ENCODE assay signal across 11 cellular contexts in genomic region chr20:63008541-63009043, GRCh38. TPM values are rescaled to one million over a fixed set of nuclear protein-coding genes. Genes with fewer than 3 reads are reported as not detected.
A peak's percentile ranks its signal among the peaks of the same experiment; 100 is the strongest.
DNase-seq lines count a peak whose midpoint lies in the region; TF ChIP-seq lines count a peak whose summit lies in the region.
"Had no signal": no experiment of that assay in that cellular context is flagged by ENCODE, and none has a peak within 500 bp of the region (broad histone marks: within the 10 kb centered on the region; RNA-seq: fewer than 3 reads in every experiment).

No MANE protein-coding gene starts in this region.

- H3K27ac ChIP-seq in endodermal cell (ENCODE audit: low read depth, low read length) (no peak overlapping the region), smooth muscle cell (ENCODE audit: low read depth) (no peak overlapping the region)
- H3K27ac ChIP-seq: SJCRH30 had no signal

- CTCF ChIA-PET in activated CD4-positive, alpha-beta T cell treated with anti-CD3 and anti-CD28 coated beads, Interleukin-2, amount 10 ng/mL, durations not matched to agents 7 days and 5 days (lab: Charles Lee) = interaction anchor here (0.6 to 1.8 kb wide), 16 partner anchors 10 to 146 kb away, joined by 3 to 7 read pairs (median 4); partner anchors contain the start of genes GID8 and TCFL5

- H3K36me3 Mint-ChIP-seq in activated CD4-positive, alpha-beta T cell treated with anti-CD3 and anti-CD28 coated beads, Interleukin-2, amount 10 ng/mL, durations not matched to agents 7 days and 5 days (ENCODE audit: low read depth) = peaks cover 4% of the 10 kb centered on the region
- peaks cover 3% of the 10 kb centered on the region for H3K36me3 Mint-ChIP-seq in endodermal cell (ENCODE audit: low read depth)

- peaks cover 23% of the 10 kb centered on the region for H3K4me1 Mint-ChIP-seq in activated CD4-positive, alpha-beta T cell treated with anti-CD3 and anti-CD28 coated beads, Interleukin-2, amount 10 ng/mL, durations not matched to agents 7 days and 5 days
- peaks cover 3% of the 10 kb centered on the region for H3K4me1 Mint-ChIP-seq in endodermal cell

- intact Hi-C loops in lower leg skin (cut with DNase I; ENCODE audit: low total_unique reads) = loop anchor here (10.0 kb wide), 1 partner anchor 134 kb away; no protein-coding TSS in a partner anchor

- H3K4me3 ChIP-seq in Loucy (ENCODE audit: low read length, poor library complexity, severe bottlenecking) (peak overlapping the region; percentile 78), endodermal cell (ENCODE audit: low read length) (no peak overlapping the region), smooth muscle cell (peak overlapping the region; percentile 32), lower leg skin (ENCODE audit: low read depth, poor library complexity, severe bottlenecking) (no peak overlapping the region)
- H3K4me3 ChIP-seq: SJCRH30 had no signal

- H2AFZ ChIP-seq in Loucy (ENCODE audit: low read length) = no peak overlapping the region
- H2AFZ ChIP-seq in smooth muscle cell (ENCODE audit: low read depth) = no peak overlapping the region

- DNase-seq in activated CD4-positive, alpha-beta T cell treated with anti-CD3 and anti-CD28 coated beads, Interleukin-2, amount 10 ng/mL, durations not matched to agents 7 days and 5 days = no peak
- DNase-seq in activated CD4-positive, alpha-beta T cell treated with anti-CD3 and anti-CD28 coated beads for 48 hours = no peak
- peak; percentile 56 for DNase-seq in endodermal cell
- DNase-seq in smooth muscle cell (lab: John Stamatoyannopoulos, UW; ENCODE audit: unreplicated experiment) = no peak
- no peak for DNase-seq in lower leg skin (ENCODE audit: low spot score in 2 of 2)
- no peak for DNase-seq in HUDEP-2 (lab: John Stamatoyannopoulos, UW; ENCODE audit: unreplicated experiment in 76 of 76)
- DNase-seq in NCI-H146 (lab: John Stamatoyannopoulos, UW) = no peak
- DNase-seq: NCI-H446 treated with DMSO at 0.1 percent for 48 hours had no signal

- no peaks in the 10 kb centered on the region for H3F3A ChIP-seq in Loucy (ENCODE audit: low read depth)
- no peaks in the 10 kb centered on the region for H3F3A ChIP-seq in smooth muscle cell (ENCODE audit: low read depth)

- H3K9ac ChIP-seq in Loucy (ENCODE audit: low read depth, low read length, poor library complexity, severe bottlenecking) (peak overlapping the region; percentile 82), endodermal cell (ENCODE audit: extremely low read depth, low read length, poor library complexity, severe bottlenecking) (no peak overlapping the region), smooth muscle cell (ENCODE audit: low read depth) (no peak overlapping the region)

- H4K20me1 ChIP-seq in Loucy (ENCODE audit: insufficient read depth, low read length, poor library complexity, severe bottlenecking) (peaks cover 35% of the 10 kb centered on the region), smooth muscle cell (ENCODE audit: low read depth) (no peaks in the 10 kb centered on the region)

- peaks cover 5% of the 10 kb centered on the region for H3K9me3 ChIP-seq in Loucy (ENCODE audit: insufficient read depth, low read depth, low read length)
- H3K9me3 ChIP-seq in endodermal cell (ENCODE audit: control insufficient read depth, low read length) = peaks cover 12% of the 10 kb centered on the region
- H3K9me3 ChIP-seq in smooth muscle cell (replicated peaks; ENCODE audit: low read depth) = no peaks in the 10 kb centered on the region

- H3K4me1 ChIP-seq in Loucy (ENCODE audit: insufficient read depth, low read length, poor library complexity, severe bottlenecking) (peaks cover 42% of the 10 kb centered on the region), endodermal cell (ENCODE audit: control insufficient read depth, insufficient read depth, low read length) (peaks cover 3% of the 10 kb centered on the region), smooth muscle cell (ENCODE audit: low read depth) (no peaks in the 10 kb centered on the region)

- peak overlapping the region; percentile 62 for H3K27ac Mint-ChIP-seq in activated CD4-positive, alpha-beta T cell treated with anti-CD3 and anti-CD28 coated beads, Interleukin-2, amount 10 ng/mL, durations not matched to agents 7 days and 5 days
- no peak overlapping the region for H3K27ac Mint-ChIP-seq in endodermal cell

- no peaks in the 10 kb centered on the region for H3K9me2 ChIP-seq in Loucy (replicated peaks; ENCODE audit: low read depth, low read length)

- peaks cover 55% of the 10 kb centered on the region for H3K79me2 ChIP-seq in Loucy (ENCODE audit: insufficient read depth, low read length)
- no peaks in the 10 kb centered on the region for H3K79me2 ChIP-seq in smooth muscle cell (ENCODE audit: low read depth)

- TF ChIP-seq CTCF in Loucy (conservative IDR thresholded peaks at IDR 0.05; ENCODE audit: low read length) = no peak
- no peak for TF ChIP-seq CTCF in endodermal cell (conservative IDR thresholded peaks at IDR 0.05)
- TF ChIP-seq CTCF in smooth muscle cell (IDR thresholded peaks at IDR 0.05; ENCODE audit: borderline replicate concordance, insufficient read depth, poor library complexity, severe bottlenecking) = no peak
- TF ChIP-seq CTCF in lower leg skin (IDR thresholded peaks at IDR 0.05) = no peak

- POLR2A ChIA-PET in activated CD4-positive, alpha-beta T cell treated with anti-CD3 and anti-CD28 coated beads, Interleukin-2, amount 10 ng/mL, durations not matched to agents 7 days and 5 days (lab: Charles Lee) = no interaction called here

- H3K27me3 ChIP-seq in Loucy (ENCODE audit: insufficient read depth, low read length, poor library complexity, severe bottlenecking) (peaks cover 40% of the 10 kb centered on the region), endodermal cell (ENCODE audit: control insufficient read depth, insufficient read depth, low read length, poor library complexity, severe bottlenecking) (peaks cover 99% of the 10 kb centered on the region), smooth muscle cell (ENCODE audit: low read depth) (peaks cover 69% of the 10 kb centered on the region)

- no peak overlapping the region for H3K4me3 Mint-ChIP-seq in activated CD4-positive, alpha-beta T cell treated with anti-CD3 and anti-CD28 coated beads, Interleukin-2, amount 10 ng/mL, durations not matched to agents 7 days and 5 days
- H3K4me3 Mint-ChIP-seq in endodermal cell = peak overlapping the region; percentile 26

- H3K4me2 ChIP-seq in Loucy (ENCODE audit: low read depth, low read length, poor library complexity, severe bottlenecking) (peak overlapping the region; percentile 84), smooth muscle cell (peak overlapping the region; percentile 71)

- H3K9me3 Mint-ChIP-seq in activated CD4-positive, alpha-beta T cell treated with anti-CD3 and anti-CD28 coated beads, Interleukin-2, amount 10 ng/mL, durations not matched to agents 7 days and 5 days = peaks cover 8% of the 10 kb centered on the region
- peaks cover 13% of the 10 kb centered on the region for H3K9me3 Mint-ChIP-seq in endodermal cell

- H3K36me3 ChIP-seq in Loucy (ENCODE audit: insufficient read depth, low read length) (no peaks in the 10 kb centered on the region), endodermal cell (ENCODE audit: control insufficient read depth, insufficient read depth, low read length) (no peaks in the 10 kb centered on the region), smooth muscle cell (ENCODE audit: low read depth) (no peaks in the 10 kb centered on the region)
- H3K36me3 ChIP-seq: SJCRH30 had no signal

- TF ChIP-seq POLR2A in lower leg skin (IDR thresholded peaks at IDR 0.05) = no peak

- peaks cover 69% of the 10 kb centered on the region for H3K27me3 Mint-ChIP-seq in activated CD4-positive, alpha-beta T cell treated with anti-CD3 and anti-CD28 coated beads, Interleukin-2, amount 10 ng/mL, durations not matched to agents 7 days and 5 days
- H3K27me3 Mint-ChIP-seq in endodermal cell (ENCODE audit: insufficient read depth) = peaks cover 82% of the 10 kb centered on the region

- WGBS in endodermal cell (ENCODE audit: insufficient coverage in 1 of 2, insufficient read length in 1 of 2), 2 experiments = 12 to 23% methylated on average over 10 to 21 of the region's 21 CpGs
- WGBS in smooth muscle cell (ENCODE audit: low lambda C conversion rate) = 31% methylated on average over 14 of the region's 21 CpGs
- WGBS in lower leg skin, 2 donors = 5 to 12% methylated on average over 17 to 21 of the region's 21 CpGs

RNA-seq across cellular contexts. Expression of gene BHLHE23, which starts 1.8 kb away (rescaled TPM):
- not detected for total RNA-seq in activated CD4-positive, alpha-beta T cell treated with anti-CD3 and anti-CD28 coated beads, Interleukin-2, amount 10 ng/mL, durations not matched to agents 7 days and 5 days
- total RNA-seq in endodermal cell = not detected
- 1.2 TPM for polyA plus RNA-seq in endodermal cell (2013, experiment 1 of 2)
- 0.46 TPM for polyA plus RNA-seq in endodermal cell (2013, experiment 2 of 2)
- total RNA-seq in smooth muscle cell = not detected in 2 replicates
- not detected in 2 replicates for polyA plus RNA-seq in smooth muscle cell
- total RNA-seq in lower leg skin = under 1 TPM in 1 of 4 donors, not detected in 3; 0.23 TPM
- total RNA-seq: kidney epithelial cell, SJCRH30 had no signal

RNA-seq across cellular contexts. Expression of gene SLC17A9, which starts 56.1 kb away (rescaled TPM):
- 10 to 100 TPM; 11.6 to 12.6 TPM for total RNA-seq in activated CD4-positive, alpha-beta T cell treated with anti-CD3 and anti-CD28 coated beads, Interleukin-2, amount 10 ng/mL, durations not matched to agents 7 days and 5 days
- total RNA-seq in endodermal cell (10 to 100 TPM in 1 of 2 donors, 1 to 10 TPM in 1; 8.9 to 10.2 TPM), smooth muscle cell (32.4 and 32.5 TPM in 2 replicates), lower leg skin (1 to 10 TPM in 2 of 4 donors, under 1 TPM in 2; 0.46 to 1.1 (median 0.73) TPM)
- polyA plus RNA-seq in endodermal cell (2013, experiment 1 of 2) = 3.2 TPM
- polyA plus RNA-seq in endodermal cell (2013, experiment 2 of 2) = 3.4 TPM
- 92.5 and 96.7 TPM in 2 replicates for polyA plus RNA-seq in smooth muscle cell

Comparison
In these comparisons a context has a peak if more than half of its experiments do, and no peak if none do; other contexts are left out.
1. H3K4me3 ChIP-seq: peak in Loucy (single experiment) and smooth muscle cell (single experiment); none in endodermal cell (single experiment) and lower leg skin (single experiment).
2. RNA of gene SLC17A9, which starts 56.1 kb away (total RNA-seq): 32.4 to 32.5 TPM in smooth muscle cell, 11.6 to 12.6 TPM in activated CD4-positive, alpha-beta T cell treated with anti-CD3 and anti-CD28 coated beads, Interleukin-2, amount 10 ng/mL, durations not matched to agents 7 days and 5 days and 8.9 to 10.2 TPM in endodermal cell; 0.46 to 1.1 TPM in lower leg skin; every median in the first group is over 4 times any median in the second.